In the genomic region with DNA sequence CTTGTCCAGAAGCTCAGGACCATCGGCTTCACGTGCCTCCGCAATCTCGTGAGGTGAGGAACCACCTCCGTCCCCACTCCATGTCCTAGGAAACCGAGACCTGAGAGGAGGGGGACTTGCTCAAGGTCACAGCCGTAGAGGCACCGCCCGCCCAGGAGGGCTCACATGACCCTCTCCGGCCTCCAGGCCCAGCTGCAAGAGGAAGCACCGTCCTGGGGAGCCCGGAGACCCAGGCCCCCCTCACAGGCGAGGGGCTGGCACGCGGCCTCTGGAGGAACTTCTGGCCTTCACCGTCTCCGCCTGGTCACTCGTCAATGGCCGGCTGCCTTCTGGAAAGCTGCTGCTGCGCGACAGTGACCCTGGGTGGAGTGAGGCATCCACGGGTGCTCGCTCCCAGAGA, we compare ENCODE assay signal across 1 cellular context.
TF ChIP-seq lines count a peak whose summit lies in the region.

No MANE protein-coding gene starts in this region.

TF ChIP-seq in HepG2, 621 proteins besides CTCF, POLR2A, EP300 and RAD21:
- TF ChIP-seq, protein P1, sequence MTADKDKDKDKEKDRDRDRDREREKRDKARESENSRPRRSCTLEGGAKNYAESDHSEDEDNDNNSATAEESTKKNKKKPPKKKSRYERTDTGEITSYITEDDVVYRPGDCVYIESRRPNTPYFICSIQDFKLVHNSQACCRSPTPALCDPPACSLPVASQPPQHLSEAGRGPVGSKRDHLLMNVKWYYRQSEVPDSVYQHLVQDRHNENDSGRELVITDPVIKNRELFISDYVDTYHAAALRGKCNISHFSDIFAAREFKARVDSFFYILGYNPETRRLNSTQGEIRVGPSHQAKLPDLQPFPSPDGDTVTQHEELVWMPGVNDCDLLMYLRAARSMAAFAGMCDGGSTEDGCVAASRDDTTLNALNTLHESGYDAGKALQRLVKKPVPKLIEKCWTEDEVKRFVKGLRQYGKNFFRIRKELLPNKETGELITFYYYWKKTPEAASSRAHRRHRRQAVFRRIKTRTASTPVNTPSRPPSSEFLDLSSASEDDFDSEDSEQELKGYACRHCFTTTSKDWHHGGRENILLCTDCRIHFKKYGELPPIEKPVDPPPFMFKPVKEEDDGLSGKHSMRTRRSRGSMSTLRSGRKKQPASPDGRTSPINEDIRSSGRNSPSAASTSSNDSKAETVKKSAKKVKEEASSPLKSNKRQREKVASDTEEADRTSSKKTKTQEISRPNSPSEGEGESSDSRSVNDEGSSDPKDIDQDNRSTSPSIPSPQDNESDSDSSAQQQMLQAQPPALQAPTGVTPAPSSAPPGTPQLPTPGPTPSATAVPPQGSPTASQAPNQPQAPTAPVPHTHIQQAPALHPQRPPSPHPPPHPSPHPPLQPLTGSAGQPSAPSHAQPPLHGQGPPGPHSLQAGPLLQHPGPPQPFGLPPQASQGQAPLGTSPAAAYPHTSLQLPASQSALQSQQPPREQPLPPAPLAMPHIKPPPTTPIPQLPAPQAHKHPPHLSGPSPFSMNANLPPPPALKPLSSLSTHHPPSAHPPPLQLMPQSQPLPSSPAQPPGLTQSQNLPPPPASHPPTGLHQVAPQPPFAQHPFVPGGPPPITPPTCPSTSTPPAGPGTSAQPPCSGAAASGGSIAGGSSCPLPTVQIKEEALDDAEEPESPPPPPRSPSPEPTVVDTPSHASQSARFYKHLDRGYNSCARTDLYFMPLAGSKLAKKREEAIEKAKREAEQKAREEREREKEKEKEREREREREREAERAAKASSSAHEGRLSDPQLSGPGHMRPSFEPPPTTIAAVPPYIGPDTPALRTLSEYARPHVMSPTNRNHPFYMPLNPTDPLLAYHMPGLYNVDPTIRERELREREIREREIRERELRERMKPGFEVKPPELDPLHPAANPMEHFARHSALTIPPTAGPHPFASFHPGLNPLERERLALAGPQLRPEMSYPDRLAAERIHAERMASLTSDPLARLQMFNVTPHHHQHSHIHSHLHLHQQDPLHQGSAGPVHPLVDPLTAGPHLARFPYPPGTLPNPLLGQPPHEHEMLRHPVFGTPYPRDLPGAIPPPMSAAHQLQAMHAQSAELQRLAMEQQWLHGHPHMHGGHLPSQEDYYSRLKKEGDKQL (CRISPR knock-in tag; IDR thresholded peaks at IDR 0.05; ENCODE audit: low read depth) = no peak
- TF ChIP-seq ZNF207 (IDR thresholded peaks at IDR 0.05; ENCODE audit: borderline replicate concordance) (no peak), ZNF235 (CRISPR knock-in tag; IDR thresholded peaks at IDR 0.05; ENCODE audit: borderline replicate concordance) (no peak), ZNF670 (CRISPR knock-in tag; IDR thresholded peaks at IDR 0.05; ENCODE audit: borderline replicate concordance) (no peak), ARID2 (CRISPR knock-in tag; IDR thresholded peaks at IDR 0.05; ENCODE audit: borderline replicate concordance) (no peak)
